In the genomic region with DNA sequence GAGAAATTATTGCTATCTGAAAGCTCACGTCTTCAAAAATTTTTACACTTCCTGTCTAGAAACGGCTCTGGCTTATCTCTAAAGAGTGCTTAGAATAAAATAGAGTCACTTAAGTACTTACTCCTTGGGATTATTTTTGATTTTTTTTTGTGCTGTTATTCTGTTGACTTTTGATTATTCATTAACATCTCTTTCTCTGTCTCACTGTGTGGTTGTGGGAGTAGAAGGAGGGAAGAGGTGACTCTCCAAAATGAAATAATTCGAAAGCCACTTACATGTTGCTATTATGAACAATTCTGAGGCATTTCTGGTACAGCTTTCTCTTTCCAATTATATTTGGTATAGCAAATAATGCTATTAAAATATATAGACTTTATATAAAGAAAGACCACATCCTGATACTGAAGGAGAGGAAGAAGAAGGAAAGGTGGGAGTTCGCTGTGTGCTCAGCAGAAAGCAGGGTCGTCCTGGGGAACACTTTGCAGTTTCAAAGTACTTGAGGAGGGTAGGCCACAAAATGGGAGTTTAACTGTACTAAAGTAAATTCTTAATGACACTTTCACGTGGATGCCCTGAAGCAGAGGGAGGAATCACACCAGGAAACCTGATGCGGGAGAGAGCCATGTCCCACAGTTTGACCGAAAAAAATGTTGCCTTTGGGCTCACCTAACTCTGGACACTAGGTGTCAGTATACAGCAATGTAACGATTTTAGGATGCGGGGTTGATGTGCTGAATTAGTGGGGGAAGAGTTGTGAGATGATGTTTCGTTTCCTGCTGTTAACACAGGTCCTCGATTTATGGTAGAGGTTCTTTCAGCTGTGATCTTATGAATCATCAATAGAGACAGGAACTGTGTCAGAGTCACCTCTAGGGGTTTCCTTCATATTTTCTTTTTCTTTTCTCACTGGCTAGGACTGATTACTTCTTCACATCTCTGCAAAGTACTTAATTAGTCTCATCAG, we compare ENCODE assay signal across 8 cellular contexts. TPM values are rescaled to one million over a fixed set of nuclear protein-coding genes. Genes with fewer than 3 reads are reported as not detected.
DNase-seq lines count a peak whose midpoint lies in the region; ATAC-seq and TF ChIP-seq lines count a peak whose summit lies in the region.

No MANE protein-coding gene starts in this region.

- peak overlapping the region; percentile 10 for H3K4me3 Mint-ChIP-seq in activated CD4-positive, alpha-beta T cell treated with anti-CD3 and anti-CD28 coated beads, Interleukin-2, amount 10 ng/mL, durations not matched to agents 24 days and 14 days

- no peaks in the 10 kb centered on the region for H3K4me1 ChIP-seq in lower lobe of right lung

- H3K4me3 ChIP-seq in lower lobe of right lung, result no peak overlapping the region

- H3K9me3 Mint-ChIP-seq in activated CD4-positive, alpha-beta T cell treated with anti-CD3 and anti-CD28 coated beads, Interleukin-2, amount 10 ng/mL, durations not matched to agents 24 days and 14 days, result no peaks in the 10 kb centered on the region

- no peak overlapping the region for H3K27ac ChIP-seq in lower lobe of right lung

- H3K27me3 Mint-ChIP-seq in activated CD4-positive, alpha-beta T cell treated with anti-CD3 and anti-CD28 coated beads, Interleukin-2, amount 10 ng/mL, durations not matched to agents 24 days and 14 days, result peaks cover 22% of the 10 kb centered on the region

- ATAC-seq in GM19468 (IDR thresholded peaks at IDR 0.05; ENCODE audit: extremely low read depth, unreplicated experiment), result peak; percentile 98
- ATAC-seq in HG03521 (IDR thresholded peaks at IDR 0.05; ENCODE audit: unreplicated experiment), result peak; percentile 94
- peak; percentile 93 for ATAC-seq in lower lobe of right lung

- H3K9me3 ChIP-seq in lower lobe of right lung, result no peaks in the 10 kb centered on the region

- H3K27ac Mint-ChIP-seq in activated CD4-positive, alpha-beta T cell treated with anti-CD3 and anti-CD28 coated beads, Interleukin-2, amount 10 ng/mL, durations not matched to agents 24 days and 14 days, result no peak overlapping the region

- peaks cover 22% of the 10 kb centered on the region for H3K4me1 Mint-ChIP-seq in activated CD4-positive, alpha-beta T cell treated with anti-CD3 and anti-CD28 coated beads, Interleukin-2, amount 10 ng/mL, durations not matched to agents 24 days and 14 days

- no peaks in the 10 kb centered on the region for H3K27me3 ChIP-seq in lower lobe of right lung (ENCODE audit: low read depth)

- no peaks in the 10 kb centered on the region for H3K36me3 Mint-ChIP-seq in activated CD4-positive, alpha-beta T cell treated with anti-CD3 and anti-CD28 coated beads, Interleukin-2, amount 10 ng/mL, durations not matched to agents 24 days and 14 days (ENCODE audit: low read depth)

- no peaks in the 10 kb centered on the region for H3K36me3 ChIP-seq in lower lobe of right lung

- intact Hi-C loops in activated CD4-positive, alpha-beta T cell treated with anti-CD3 and anti-CD28 coated beads, Interleukin-2, amount 10 ng/mL, durations not matched to agents 24 days and 14 days (cut with micrococcal nuclease), result loop anchor here (1.0 to 10.0 kb wide), 6 partner anchors 117 to 1641 kb away; a partner anchor contains a TSS
- intact Hi-C loops in lower lobe of right lung (cut with DNase I), result loop anchor here (10.0 kb wide), 1 partner anchor 887 kb away; a partner anchor contains a TSS

- TF ChIP-seq CTCF in lower lobe of right lung (IDR thresholded peaks at IDR 0.05), result peak; percentile 79

- in situ Hi-C loops in Caki2 (cut with HindIII; ENCODE audit: low pct_unique_long_range_greater_than_20kb, low sequenced_read_pairs), result no loop called here

- DNase-seq in Caki2 (ENCODE audit: low read depth) (peak; percentile 79), NCI-H526 treated with DMSO at 0.1 percent for 48 hours (lab: John Stamatoyannopoulos, UW) (peak; percentile 74), dermis microvascular lymphatic vessel endothelial cell (ENCODE audit: low read depth in 2 of 2) (peak; percentile 50 to 90), lower lobe of right lung (no peak)
- peak; percentile 88 for DNase-seq in activated CD4-positive, alpha-beta T cell treated with anti-CD3 and anti-CD28 coated beads, Interleukin-2, amount 10 ng/mL, durations not matched to agents 24 days and 14 days
- peak; percentile 22 for DNase-seq in stimulated activated CD8-positive, alpha-beta memory T cell treated with anti-CD3 and anti-CD28 coated beads, Interleukin-15, amount 100 ng/mL, for 1 hour (ENCODE audit: low read depth)

RNA-seq across cellular contexts. Expression of a gene that starts 9.8 kb away (rescaled TPM):
- total RNA-seq in Caki2 (2014; rRNA removed; shearing (Covaris generic); ENCODE audit: low replicate concordance), result 195 and 239 TPM in 2 replicates
- 131 and 136 TPM in 2 replicates for total RNA-seq in activated CD4-positive, alpha-beta T cell treated with anti-CD3 and anti-CD28 coated beads, Interleukin-2, amount 10 ng/mL, durations not matched to agents 24 days and 14 days
- total RNA-seq in dermis microvascular lymphatic vessel endothelial cell (131 and 152 TPM in 2 replicates), lower lobe of right lung (70.4 TPM)
